9 cellular contexts compared by ENCODE assay signal in the genomic region with DNA sequence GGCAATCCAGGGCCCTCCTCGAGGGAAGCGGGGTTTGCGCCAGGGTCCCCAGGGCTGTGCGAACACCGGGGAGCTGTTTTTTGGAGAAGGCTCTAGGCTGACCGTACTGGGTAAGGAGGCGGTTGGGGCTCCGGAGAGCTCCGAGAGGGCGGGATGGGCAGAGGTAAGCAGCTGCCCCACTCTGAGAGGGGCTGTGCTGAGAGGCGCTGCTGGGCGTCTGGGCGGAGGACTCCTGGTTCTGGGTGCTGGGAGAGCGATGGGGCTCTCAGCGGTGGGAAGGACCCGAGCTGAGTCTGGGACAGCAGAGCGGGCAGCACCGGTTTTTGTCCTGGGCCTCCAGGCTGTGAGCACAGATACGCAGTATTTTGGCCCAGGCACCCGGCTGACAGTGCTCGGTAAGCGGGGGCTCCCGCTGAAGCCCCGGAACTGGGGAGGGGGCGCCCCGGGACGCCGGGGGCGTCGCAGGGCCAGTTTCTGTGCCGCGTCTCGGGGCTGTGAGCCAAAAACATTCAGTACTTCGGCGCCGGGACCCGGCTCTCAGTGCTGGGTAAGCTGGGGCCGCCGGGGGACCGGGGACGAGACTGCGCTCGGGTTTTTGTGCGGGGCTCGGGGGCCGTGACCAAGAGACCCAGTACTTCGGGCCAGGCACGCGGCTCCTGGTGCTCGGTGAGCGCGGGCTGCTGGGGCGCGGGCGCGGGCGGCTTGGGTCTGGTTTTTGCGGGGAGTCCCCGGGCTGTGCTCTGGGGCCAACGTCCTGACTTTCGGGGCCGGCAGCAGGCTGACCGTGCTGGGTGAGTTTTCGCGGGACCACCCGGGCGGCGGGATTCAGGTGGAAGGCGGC. TPM values are rescaled to one million over a fixed set of nuclear protein-coding genes. Genes with fewer than 3 reads are reported as not detected.
A peak's percentile ranks its signal among the peaks of the same experiment; 100 is the strongest.
DNase-seq lines count a peak whose midpoint lies in the region; ATAC-seq and TF ChIP-seq lines count a peak whose summit lies in the region.
"Had no signal": no experiment of that assay in that cellular context is flagged by ENCODE, and none has a peak within 500 bp of the region (broad histone marks: within the 10 kb centered on the region; RNA-seq: fewer than 3 reads in every experiment).

No MANE protein-coding gene starts in this region.

- TF ChIP-seq CTCF in Loucy (conservative IDR thresholded peaks at IDR 0.05; ENCODE audit: low read length), result no peak
- TF ChIP-seq CTCF in osteoblast (IDR thresholded peaks at IDR 0.05; ENCODE audit: extremely low read depth, low read depth, low read length), result no peak
- no peak for TF ChIP-seq CTCF in WERI-Rb-1 (IDR thresholded peaks at IDR 0.05; ENCODE audit: low read depth, low read length)
- no peak for TF ChIP-seq CTCF in chondrocyte (IDR thresholded peaks at IDR 0.05)

- CTCF ChIA-PET in CD4-positive, alpha-beta memory T cell (lab: Charles Lee; ENCODE audit: partially characterized antibody), result interaction anchor here (0.8 to 21.7 kb wide), 7 partner anchors 11 to 493 kb away, joined by 3 to 623 read pairs (median 5); no protein-coding TSS in a partner anchor

- H3K4me3 ChIP-seq in CD4-positive, alpha-beta memory T cell (ENCODE audit: low read length in 2 of 2), result peak overlapping the region; percentile 84 to 85
- H3K4me3 ChIP-seq in Loucy (ENCODE audit: low read length, poor library complexity, severe bottlenecking) (peak overlapping the region; percentile 93), osteoblast (ENCODE audit: insufficient read depth, low read length) (peak overlapping the region; percentile 52), WERI-Rb-1 (ENCODE audit: low read depth, low read length) (no peak overlapping the region)

- peaks cover 12% of the 10 kb centered on the region for H3F3A ChIP-seq in Loucy (ENCODE audit: low read depth)

- H3K9me3 ChIP-seq in CD4-positive, alpha-beta memory T cell (ENCODE audit: control insufficient read depth in 1 of 2, low read length in 2 of 2), result no peaks in the 10 kb centered on the region
- no peaks in the 10 kb centered on the region for H3K9me3 ChIP-seq in Loucy (ENCODE audit: insufficient read depth, low read depth, low read length)
- H3K9me3 ChIP-seq in osteoblast (ENCODE audit: low read depth, low read length), result no peaks in the 10 kb centered on the region
- no peaks in the 10 kb centered on the region for H3K9me3 ChIP-seq in WERI-Rb-1 (ENCODE audit: severe bottlenecking)

- ATAC-seq in GM21360 (IDR thresholded peaks at IDR 0.05; ENCODE audit: unreplicated experiment), result peak; percentile 38
- ATAC-seq in effector memory CD8-positive, alpha-beta T cell (replicated peaks), result peak; percentile 5
- no peak for ATAC-seq in HG03097 (IDR thresholded peaks at IDR 0.05; ENCODE audit: low FRiP score, unreplicated experiment)

- H3K4me1 Mint-ChIP-seq in CD4-positive, alpha-beta memory T cell, result peaks cover 49 to 78% (median 62%) of the 10 kb centered on the region in 4 donors
- H3K4me1 Mint-ChIP-seq in effector memory CD8-positive, alpha-beta T cell (ENCODE audit: low read depth in 2 of 2), result peaks cover 56 to 67% of the 10 kb centered on the region in 2 donors
- peaks cover 9% of the 10 kb centered on the region for H3K4me1 Mint-ChIP-seq in chondrocyte (ENCODE audit: low read depth)

- H3K4me2 ChIP-seq in Loucy (ENCODE audit: low read depth, low read length, poor library complexity, severe bottlenecking) (peak overlapping the region; percentile 100), osteoblast (ENCODE audit: insufficient read depth, low read length) (peak overlapping the region; percentile 58)

- peak overlapping the region; percentile 100 for H3K9ac ChIP-seq in Loucy (ENCODE audit: low read depth, low read length, poor library complexity, severe bottlenecking)

- H4K20me1 ChIP-seq in Loucy (ENCODE audit: insufficient read depth, low read length, poor library complexity, severe bottlenecking) (peaks cover 4% of the 10 kb centered on the region), osteoblast (ENCODE audit: insufficient read depth, low read length) (no peaks in the 10 kb centered on the region)

- H2AFZ ChIP-seq in Loucy (ENCODE audit: low read length), result no peak overlapping the region
- no peak overlapping the region for H2AFZ ChIP-seq in osteoblast (ENCODE audit: low read length)

- H3K4me3 Mint-ChIP-seq in CD4-positive, alpha-beta memory T cell, result peak overlapping the region; percentile 93 to 100 (median 99)
- peak overlapping the region; percentile 99 to 100 for H3K4me3 Mint-ChIP-seq in effector memory CD8-positive, alpha-beta T cell
- no peak overlapping the region for H3K4me3 Mint-ChIP-seq in chondrocyte (ENCODE audit: unreplicated experiment)

- H3K9me2 ChIP-seq in Loucy (replicated peaks; ENCODE audit: low read depth, low read length), result no peaks in the 10 kb centered on the region

- H3K27ac Mint-ChIP-seq in CD4-positive, alpha-beta memory T cell, result peak overlapping the region; percentile 98 to 100 (median 100)
- H3K27ac Mint-ChIP-seq in effector memory CD8-positive, alpha-beta T cell, result peak overlapping the region; percentile 99
- no peak overlapping the region for H3K27ac Mint-ChIP-seq in chondrocyte (ENCODE audit: unreplicated experiment)

- H3K4me1 ChIP-seq in CD4-positive, alpha-beta memory T cell (ENCODE audit: insufficient read depth, low read length), result peaks cover 68% of the 10 kb centered on the region
- H3K4me1 ChIP-seq in Loucy (ENCODE audit: insufficient read depth, low read length, poor library complexity, severe bottlenecking), result peaks cover 25% of the 10 kb centered on the region
- H3K4me1 ChIP-seq in osteoblast (ENCODE audit: insufficient read depth, low read length), result no peaks in the 10 kb centered on the region

- H3K79me2 ChIP-seq in Loucy (ENCODE audit: insufficient read depth, low read length), result peaks cover 56% of the 10 kb centered on the region
- no peaks in the 10 kb centered on the region for H3K79me2 ChIP-seq in osteoblast (ENCODE audit: insufficient read depth, low read length)

- H3K27me3 Mint-ChIP-seq in CD4-positive, alpha-beta memory T cell, result no peaks in the 10 kb centered on the region
- H3K27me3 Mint-ChIP-seq in effector memory CD8-positive, alpha-beta T cell, result no peaks in the 10 kb centered on the region
- H3K27me3 Mint-ChIP-seq in chondrocyte (ENCODE audit: low read depth), result peaks cover 79% of the 10 kb centered on the region

- no peaks in the 10 kb centered on the region for H3K27me3 ChIP-seq in CD4-positive, alpha-beta memory T cell (ENCODE audit: insufficient read depth, low read length)
- peaks cover 35% of the 10 kb centered on the region for H3K27me3 ChIP-seq in Loucy (ENCODE audit: insufficient read depth, low read length, poor library complexity, severe bottlenecking)
- peaks cover 64% of the 10 kb centered on the region for H3K27me3 ChIP-seq in osteoblast (ENCODE audit: insufficient read depth, low read length)
- H3K27me3 ChIP-seq in WERI-Rb-1 (ENCODE audit: insufficient read depth, low read depth, severe bottlenecking), result no peaks in the 10 kb centered on the region

- DNase-seq in CD4-positive, alpha-beta memory T cell, result peak in 2 of 5 donors; percentile 41 to 47
- DNase-seq in effector memory CD8-positive, alpha-beta T cell, result no peak
- DNase-seq in osteoblast (ENCODE audit: insufficient read length, low spot score, missing footprints), result peak; percentile 80
- no peak for DNase-seq in WERI-Rb-1
- no peak for DNase-seq in chondrocyte (ENCODE audit: low spot score)

- intact Hi-C loops in CD4-positive, alpha-beta memory T cell (cut with micrococcal nuclease), result loop anchor here (2.0 to 5.0 kb wide), 3 partner anchors 179 to 488 kb away; no protein-coding TSS in a partner anchor

- H3K36me3 Mint-ChIP-seq in CD4-positive, alpha-beta memory T cell, result peaks cover 69 to 77% of the 10 kb centered on the region in 2 donors
- H3K36me3 Mint-ChIP-seq in effector memory CD8-positive, alpha-beta T cell (ENCODE audit: insufficient read depth), result peaks cover 80% of the 10 kb centered on the region
- H3K36me3 Mint-ChIP-seq in chondrocyte (ENCODE audit: low read depth), result no peaks in the 10 kb centered on the region

- POLR2A ChIA-PET in CD4-positive, alpha-beta memory T cell (lab: Charles Lee; ENCODE audit: partially characterized antibody), result interaction anchor here (0.7 to 31.0 kb wide), 51 partner anchors 0 to 583 kb away, joined by 3 to 6843 read pairs (median 13); partner anchors contain the start of gene EPHB6

- H3K9me3 Mint-ChIP-seq in CD4-positive, alpha-beta memory T cell, result peaks cover 0 to 7% (median 0%) of the 10 kb centered on the region in 8 donors
- no peaks in the 10 kb centered on the region for H3K9me3 Mint-ChIP-seq in effector memory CD8-positive, alpha-beta T cell
- H3K9me3 Mint-ChIP-seq in chondrocyte (ENCODE audit: low read depth), result no peaks in the 10 kb centered on the region

- peak overlapping the region; percentile 99 for H3K27ac ChIP-seq in CD4-positive, alpha-beta memory T cell (ENCODE audit: low read depth, low read length)
- H3K27ac ChIP-seq in osteoblast (ENCODE audit: low read depth, low read length) (no peak overlapping the region), WERI-Rb-1 (no peak overlapping the region)

- peaks cover 16% of the 10 kb centered on the region for H3K36me3 ChIP-seq in CD4-positive, alpha-beta memory T cell (ENCODE audit: insufficient read depth, low read length)
- H3K36me3 ChIP-seq in Loucy (ENCODE audit: insufficient read depth, low read length) (peaks cover 55% of the 10 kb centered on the region), osteoblast (ENCODE audit: insufficient read depth, low read length) (no peaks in the 10 kb centered on the region), WERI-Rb-1 (no peaks in the 10 kb centered on the region)

RNA-seq across cellular contexts. Expression of gene PRSS2, which starts 26.0 kb away (rescaled TPM):
- total RNA-seq in CD4-positive, alpha-beta memory T cell, result not detected
- not detected for polyA plus RNA-seq in CD4-positive, alpha-beta memory T cell
- not detected in 2 replicates for total RNA-seq in osteoblast
- total RNA-seq in chondrocyte, result not detected in 3 replicates
- total RNA-seq: dermis microvascular lymphatic vessel endothelial cell had no signal

RNA-seq across cellular contexts. Expression of gene PRSS1, which starts 47.4 kb away (rescaled TPM):
- total RNA-seq in CD4-positive, alpha-beta memory T cell, result under 1 TPM in 1 of 2 experiments, not detected in 1; 0.44 TPM
- not detected for polyA plus RNA-seq in CD4-positive, alpha-beta memory T cell
- total RNA-seq in osteoblast (not detected in 2 replicates), chondrocyte (not detected in 3 replicates)
- total RNA-seq: dermis microvascular lymphatic vessel endothelial cell had no signal

RNA-seq across cellular contexts. Expression of gene EPHB6, which starts 58.2 kb away (rescaled TPM):
- 10 to 100 TPM; 48.4 to 65.0 TPM for total RNA-seq in CD4-positive, alpha-beta memory T cell
- polyA plus RNA-seq in CD4-positive, alpha-beta memory T cell, result 10 to 100 TPM; 14.2 to 27.4 TPM
- total RNA-seq in osteoblast (2.4 and 4.0 TPM in 2 replicates), chondrocyte (0.22 to 2.1 TPM (median 0.31 TPM) in 3 replicates)
